In the genomic region with DNA sequence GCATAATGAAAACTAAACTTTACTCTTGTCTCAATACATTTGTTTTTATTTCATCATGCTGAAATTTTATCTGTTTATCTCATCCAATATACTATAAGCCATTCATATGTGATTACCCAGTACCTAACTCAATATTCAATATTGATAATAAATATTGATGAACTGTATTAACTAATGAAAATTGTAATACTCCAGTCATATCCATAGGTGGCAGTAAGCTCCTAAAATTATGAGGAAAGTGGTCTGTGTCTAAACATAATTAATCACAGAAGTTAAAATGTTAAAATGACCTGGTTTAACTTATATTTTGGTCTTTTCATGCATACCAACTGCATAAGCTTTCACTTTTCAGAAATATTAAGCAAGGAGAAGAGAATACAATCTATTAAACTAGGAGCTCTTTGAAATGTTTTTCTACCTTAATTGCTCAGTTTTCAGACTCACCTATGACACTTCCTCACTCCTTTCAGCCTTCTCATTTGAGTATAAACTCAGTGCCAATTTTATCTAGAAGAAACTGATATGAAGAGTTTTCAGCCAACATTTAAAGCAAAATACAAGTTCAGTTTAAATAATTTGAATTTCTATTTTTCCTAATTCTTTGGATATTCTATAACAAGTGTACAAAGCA, we compare ENCODE assay signal across 9 cellular contexts. TPM values are rescaled to one million over a fixed set of nuclear protein-coding genes. Genes with fewer than 3 reads are reported as not detected.
DNase-seq lines count a peak whose midpoint lies in the region; ATAC-seq, FAIRE-seq and TF ChIP-seq lines count a peak whose summit lies in the region.
"Had no signal": no experiment of that assay in that cellular context is flagged by ENCODE, and none has a peak within 500 bp of the region (broad histone marks: within the 10 kb centered on the region; RNA-seq: fewer than 3 reads in every experiment).

No MANE protein-coding gene starts in this region.

- H3K27me3 ChIP-seq in Panc1 (ENCODE audit: control insufficient read depth, insufficient read depth, low read length) (no peaks in the 10 kb centered on the region), gastrocnemius medialis (no peaks in the 10 kb centered on the region), upper lobe of left lung (no peaks in the 10 kb centered on the region), aorta (ENCODE audit: control insufficient read depth in 1 of 2, insufficient read depth in 2 of 2, low read length in 1 of 2) (no peaks in the 10 kb centered on the region)

- H3K9ac ChIP-seq in kidney (ENCODE audit: low read length in 2 of 2) = no peak overlapping the region

- ATAC-seq in Panc1 (no peak), gastrocnemius medialis (no peak), upper lobe of left lung (ENCODE audit: low FRiP score in 2 of 2) (no peak), aorta (ENCODE audit: low FRiP score) (no peak)

- H3K4me1 ChIP-seq in Panc1 (ENCODE audit: control insufficient read depth, insufficient read depth, low read length) (no peaks in the 10 kb centered on the region), kidney (ENCODE audit: control insufficient read depth in 1 of 2, insufficient read depth in 1 of 2, low read depth in 1 of 2, low read length in 2 of 2) (no peaks in the 10 kb centered on the region), gastrocnemius medialis (no peaks in the 10 kb centered on the region), upper lobe of left lung (no peaks in the 10 kb centered on the region), aorta (ENCODE audit: control insufficient read depth in 1 of 2, insufficient read depth in 2 of 2, low read length in 2 of 2) (no peaks in the 10 kb centered on the region)

- POLR2A ChIA-PET in Panc1 (lab: Charles Lee) = no interaction called here

- TF ChIP-seq POLR2A in gastrocnemius medialis (IDR thresholded peaks at IDR 0.05) = no peak
- TF ChIP-seq POLR2A in upper lobe of left lung (IDR thresholded peaks at IDR 0.05) = no peak

- H3K27ac ChIP-seq in Panc1 (ENCODE audit: low read length) = no peak overlapping the region
- H3K27ac ChIP-seq in kidney (ENCODE audit: low read depth in 2 of 2, low read length in 2 of 2) = no peak overlapping the region
- H3K27ac ChIP-seq in gastrocnemius medialis = no peak overlapping the region
- no peak overlapping the region for H3K27ac ChIP-seq in upper lobe of left lung
- H3K27ac ChIP-seq in aorta (ENCODE audit: low read depth in 1 of 2, low read length in 2 of 2) = no peak overlapping the region

- in situ Hi-C loops in Panc1 (cut with HindIII; ENCODE audit: low pct_unique_long_range_greater_than_20kb, low sequenced_read_pairs) (no loop called here), gastrocnemius medialis (cut with MboI; ENCODE audit: low sequenced_read_pairs in 4 of 4) (no loop called here)

- H3K4me3 ChIP-seq in Panc1 (ENCODE audit: low read depth in 2 of 2, low read length in 2 of 2) (no peak overlapping the region), kidney (ENCODE audit: low read length in 2 of 2) (no peak overlapping the region), gastrocnemius medialis (no peak overlapping the region), upper lobe of left lung (no peak overlapping the region), aorta (ENCODE audit: low read length in 2 of 2) (no peak overlapping the region)
- H3K4me3 ChIP-seq: lung had no signal

- no TSS peak for BruUV-seq in Panc1 (replicated peaks; lab: Mats Ljungman, UMichigan)

- intact Hi-C loops in Panc1 (cut with micrococcal nuclease; ENCODE audit: unreplicated experiment) = loop anchor here (10.0 kb wide), 1 partner anchor 61 kb away; no protein-coding TSS in a partner anchor
- intact Hi-C loops in kidney (cut with DNase I) = no loop called here
- intact Hi-C loops in gastrocnemius medialis (cut with DNase I; ENCODE audit: low total_unique reads) = no loop called here
- intact Hi-C loops in aorta (cut with DNase I) = no loop called here

- no peaks in the 10 kb centered on the region for H3K36me3 ChIP-seq in Panc1 (ENCODE audit: control insufficient read depth, insufficient read depth, low read length)
- no peaks in the 10 kb centered on the region for H3K36me3 ChIP-seq in kidney (ENCODE audit: control insufficient read depth in 1 of 2, insufficient read depth in 2 of 2, low read length in 2 of 2)
- H3K36me3 ChIP-seq in gastrocnemius medialis = no peaks in the 10 kb centered on the region
- H3K36me3 ChIP-seq in upper lobe of left lung = no peaks in the 10 kb centered on the region
- no peaks in the 10 kb centered on the region for H3K36me3 ChIP-seq in aorta (ENCODE audit: control insufficient read depth in 1 of 2, insufficient read depth in 2 of 2, low read length in 1 of 2)

- FAIRE-seq in kidney (lab: Jason Lieb, UNC) = peak; percentile 29

- no peaks in the 10 kb centered on the region for H3K9me3 ChIP-seq in Panc1 (ENCODE audit: control insufficient read depth, insufficient read depth, low read depth, low read length)
- no peaks in the 10 kb centered on the region for H3K9me3 ChIP-seq in kidney (ENCODE audit: control insufficient read depth in 1 of 2, low read length in 2 of 2)
- H3K9me3 ChIP-seq in gastrocnemius medialis = no peaks in the 10 kb centered on the region
- no peaks in the 10 kb centered on the region for H3K9me3 ChIP-seq in upper lobe of left lung
- H3K9me3 ChIP-seq in aorta (ENCODE audit: control insufficient read depth, low read length) = no peaks in the 10 kb centered on the region

- TF ChIP-seq EP300 in upper lobe of left lung (IDR thresholded peaks at IDR 0.05) = no peak

- DNase-seq in EL (peak; percentile 4), HCEC 1CT (peak; percentile 14), Panc1 (ENCODE audit: low read depth, low spot score) (no peak), kidney (no peak), gastrocnemius medialis (no peak), NOMO-1 treated with DMSO at 0.1 percent for 48 hours (lab: John Stamatoyannopoulos, UW; ENCODE audit: unreplicated experiment) (no peak), upper lobe of left lung (no peak), aorta (no peak)

- peak; percentile 68; the same call in 1 of the 2 replicates for TF ChIP-seq CTCF in Panc1 (IDR thresholded peaks at IDR 0.05)
- TF ChIP-seq CTCF in kidney (IDR thresholded peaks at IDR 0.05; ENCODE audit: borderline replicate concordance, extremely low read depth, insufficient read depth) = no peak
- no peak for TF ChIP-seq CTCF in gastrocnemius medialis (IDR thresholded peaks at IDR 0.05 in 4 of 5, conservative IDR thresholded peaks at IDR 0.05 in 1 of 5)
- no peak for TF ChIP-seq CTCF in upper lobe of left lung (IDR thresholded peaks at IDR 0.05)

- CTCF ChIA-PET in Panc1 (lab: Charles Lee) = interaction anchor here (0.6 to 1.5 kb wide), 6 partner anchors 14 to 182 kb away, joined by 3 to 9 read pairs (median 3); a partner anchor contains a TSS

RNA-seq across cellular contexts. Expression of a gene that starts 30.5 kb away (rescaled TPM):
- 8.5 TPM for total RNA-seq in Panc1 (2021; ENCODE audit: unreplicated experiment)
- polyA plus RNA-seq in Panc1 (2012; ENCODE audit: insufficient read length) = 4.2 TPM
- total RNA-seq in kidney = 1.5 TPM
- 0.69 TPM for polyA plus RNA-seq in kidney (ENCODE audit: insufficient read depth, low read depth, low replicate concordance)
- total RNA-seq in gastrocnemius medialis = not detected
- total RNA-seq in upper lobe of left lung = 1 to 10 TPM in 4 of 6 donors, under 1 TPM in 2; 0.22 to 4.4 (median 1.1) TPM
- total RNA-seq in aorta = under 1 TPM; 0.21 to 0.55 TPM
- polyA plus RNA-seq in aorta = not detected

Comparison
In these comparisons a context has a peak if more than half of its experiments do, and no peak if none do; other contexts are left out.
1. DNase-seq: peak in EL (single experiment) and HCEC 1CT (single experiment); none in Panc1 (single experiment), kidney (single experiment), gastrocnemius medialis (0 of 2), NOMO-1 treated with DMSO at 0.1 percent for 48 hours (single experiment), upper lobe of left lung (0 of 2) and aorta (0 of 2).